In genomic region chr10:12769326-12770044, GRCh38 we compare ENCODE assay signal across 27 cellular contexts.
"Had no signal": no experiment of that assay in that cellular context is flagged by ENCODE, and none has a peak within 500 bp of the region (broad histone marks: within the 10 kb centered on the region; RNA-seq: fewer than 3 reads in every experiment).

No MANE protein-coding gene starts in this region.

- H3K27me3 Mint-ChIP-seq: central memory CD8-positive, alpha-beta T cell; type B pancreatic cell had no signal

- H3K79me2 ChIP-seq: hepatocyte had no signal

- H2AFZ ChIP-seq: hepatocyte had no signal

- H3K9me3 ChIP-seq: breast epithelium, gastrocnemius medialis, uterus had no signal

- H3K27ac ChIP-seq: breast epithelium, gastrocnemius medialis, hepatocyte, uterus, VCaP had no signal

- FAIRE-seq: colon, kidney, TTC549 had no signal

- DNase-seq: activated CD4-positive, alpha-beta T cell treated with anti-CD3 and anti-CD28 coated beads for 4 hours; activated CD4-positive, alpha-beta T cell treated with anti-CD3 and anti-CD28 coated beads, Interleukin-2, amount 50 U/mL, for 4 hours; activated naive CD4-positive, alpha-beta T cell; activated T-cell treated with anti-CD3 and anti-CD28 coated beads for 4 hours; activated T-cell treated with anti-CD3 and anti-CD28 coated beads, Interleukin-2, amount 50 U/mL, for 72 hours; dermis blood vessel endothelial cell; effector CD8-positive, alpha-beta T cell; erythroblast; gastrocnemius medialis; immature natural killer cell; kidney; left colon; mammary epithelial cell; right cardiac atrium; stimulated activated CD4-positive, alpha-beta T cell treated with anti-CD3 and anti-CD28 coated beads, Interleukin-2, amount 100 ng/mL, for 48 hours; stimulated activated naive CD8-positive, alpha-beta T cell treated with anti-CD3 and anti-CD28 coated beads, Interleukin-15, Interleukin-2, amounts not matched to agents 100 U/mL and 50 U/mL, for 24 hours; T-helper 9 cell; uterus had no signal

- H3K4me2 ChIP-seq: hepatocyte had no signal

- ATAC-seq: activated naive CD4-positive, alpha-beta T cell treated with anti-CD3 and anti-CD28 coated beads, Interleukin-2, amount 50 U/mL, for 72 hours; activated T-cell treated with anti-CD3 and anti-CD28 coated beads, Interleukin-2, amount 50 U/mL, for 72 hours; gastrocnemius medialis; left colon; right cardiac atrium; stimulated activated naive CD8-positive, alpha-beta T cell treated with anti-CD3 and anti-CD28 coated beads, Interleukin-15, Interleukin-2, amounts not matched to agents 100 U/mL and 50 U/mL, for 24 hours had no signal

- H3K4me3 Mint-ChIP-seq: activated T-cell treated with anti-CD3 and anti-CD28 coated beads, Interleukin-2, amount 50 U/mL, for 72 hours; central memory CD8-positive, alpha-beta T cell; immature natural killer cell; T-helper 1 cell treated with Interleukin-12 subunit alpha and Interleukin-12 subunit beta and Interleukin-4 antibody, amounts not matched to agents 30 μg/mL and 1 μg/mL, for 36 hours; type B pancreatic cell had no signal

- H3K27me3 ChIP-seq: breast epithelium, gastrocnemius medialis, hepatocyte, uterus had no signal

- H3K36me3 ChIP-seq: breast epithelium, gastrocnemius medialis, uterus had no signal

- H3K27ac Mint-ChIP-seq: activated T-cell treated with anti-CD3 and anti-CD28 coated beads, Interleukin-2, amount 50 U/mL, for 72 hours; T-helper 1 cell treated with Interleukin-12 subunit alpha and Interleukin-12 subunit beta and Interleukin-4 antibody, amounts not matched to agents 30 μg/mL and 1 μg/mL, for 36 hours had no signal

- H3K9me3 Mint-ChIP-seq: activated naive CD4-positive, alpha-beta T cell treated with anti-CD3 and anti-CD28 coated beads, Interleukin-2, amount 50 U/mL, for 72 hours; activated T-cell treated with anti-CD3 and anti-CD28 coated beads, Interleukin-2, amount 50 U/mL, for 72 hours; central memory CD8-positive, alpha-beta T cell; immature natural killer cell; T-helper 1 cell treated with Interleukin-12 subunit alpha and Interleukin-12 subunit beta and Interleukin-4 antibody, amounts not matched to agents 30 μg/mL and 1 μg/mL, for 36 hours; type B pancreatic cell had no signal

- H3K4me1 ChIP-seq: breast epithelium, gastrocnemius medialis, uterus had no signal

- H3K4me3 ChIP-seq: breast epithelium, gastrocnemius medialis, hepatocyte, uterus had no signal
